ENCODE assay signal across 1 cellular context in the genomic region with DNA sequence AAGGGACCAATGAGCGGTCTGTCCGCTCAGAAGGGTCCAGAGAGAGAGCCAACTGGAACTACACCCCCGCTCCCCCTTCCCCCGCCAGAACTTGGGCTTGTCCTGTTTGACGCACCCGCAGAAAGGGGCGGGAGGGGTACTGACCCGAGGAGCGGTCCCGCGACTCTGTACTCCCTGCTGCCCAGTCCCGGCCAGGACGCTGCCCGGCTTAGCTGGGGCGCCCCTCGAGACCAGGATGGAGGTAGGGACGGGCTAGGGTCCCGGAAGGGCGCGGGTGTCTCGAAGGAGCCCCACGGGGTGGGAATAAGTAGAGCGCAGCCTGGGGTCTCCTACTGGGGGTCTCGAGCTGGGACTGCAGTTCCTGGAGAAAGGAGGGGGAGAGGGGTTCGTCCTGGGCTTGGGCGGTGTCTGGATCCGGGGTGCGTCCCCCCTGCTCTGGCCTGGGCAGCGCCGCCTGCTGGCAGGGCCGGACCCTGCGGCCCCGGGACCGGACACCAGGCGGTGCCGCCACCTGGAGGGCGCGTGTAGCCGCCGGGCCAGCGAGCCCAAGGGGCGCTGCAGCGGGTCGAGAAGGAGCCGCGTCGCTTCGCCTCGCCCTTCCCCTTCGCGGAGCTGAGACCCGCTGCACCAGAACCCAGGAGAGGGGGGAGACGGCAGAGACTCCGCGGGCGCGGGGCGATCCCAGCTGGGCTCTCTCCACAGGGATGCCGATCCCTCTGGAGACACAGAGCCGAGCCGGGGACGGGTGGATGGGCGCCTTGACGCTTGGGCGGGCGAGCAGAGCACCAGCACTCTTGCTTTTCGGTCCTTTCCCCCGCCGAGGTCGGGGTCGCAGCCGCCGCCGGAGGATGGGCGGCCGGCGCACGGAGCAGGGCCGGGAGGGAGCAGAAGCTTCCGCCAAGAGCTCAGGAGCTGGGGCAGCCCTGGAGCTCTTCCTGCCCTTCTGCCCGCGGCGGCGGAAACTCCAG.
TF ChIP-seq lines count a peak whose summit lies in the region.

No MANE protein-coding gene starts in this region.

TF ChIP-seq in HEK293, 187 proteins besides CTCF, POLR2A, EP300 and RAD21 (continued from another document and continues in another):
- TF ChIP-seq, protein P1, sequence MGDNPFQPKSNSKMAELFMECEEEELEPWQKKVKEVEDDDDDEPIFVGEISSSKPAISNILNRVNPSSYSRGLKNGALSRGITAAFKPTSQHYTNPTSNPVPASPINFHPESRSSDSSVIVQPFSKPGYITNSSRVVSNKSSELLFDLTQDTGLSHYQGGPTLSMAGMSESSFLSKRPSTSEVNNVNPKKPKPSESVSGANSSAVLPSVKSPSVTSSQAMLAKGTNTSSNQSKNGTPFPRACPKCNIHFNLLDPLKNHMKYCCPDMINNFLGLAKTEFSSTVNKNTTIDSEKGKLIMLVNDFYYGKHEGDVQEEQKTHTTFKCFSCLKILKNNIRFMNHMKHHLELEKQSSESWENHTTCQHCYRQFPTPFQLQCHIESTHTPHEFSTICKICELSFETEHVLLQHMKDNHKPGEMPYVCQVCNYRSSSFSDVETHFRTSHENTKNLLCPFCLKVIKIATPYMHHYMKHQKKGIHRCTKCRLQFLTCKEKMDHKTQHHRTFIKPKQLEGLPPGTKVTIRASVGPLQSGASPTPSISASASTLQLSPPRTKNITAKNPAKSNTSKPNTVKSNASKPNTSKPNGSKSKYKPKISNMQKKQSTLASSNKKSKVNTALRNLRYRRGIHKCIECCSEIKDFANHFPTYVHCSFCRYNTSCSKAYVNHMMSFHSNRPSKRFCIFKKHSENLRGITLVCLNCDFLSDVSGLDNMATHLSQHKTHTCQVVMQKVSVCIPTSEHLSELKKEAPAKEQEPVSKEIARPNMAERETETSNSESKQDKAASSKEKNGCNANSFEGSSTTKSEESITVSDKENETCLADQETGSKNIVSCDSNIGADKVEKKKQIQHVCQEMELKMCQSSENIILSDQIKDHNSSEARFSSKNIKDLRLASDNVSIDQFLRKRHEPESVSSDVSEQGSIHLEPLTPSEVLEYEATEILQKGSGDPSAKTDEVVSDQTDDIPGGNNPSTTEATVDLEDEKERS (tag by site-specific recombination; IDR thresholded peaks at IDR 0.05) = no peak
- no peak for TF ChIP-seq ZNF664 (tag by site-specific recombination; IDR thresholded peaks at IDR 0.05)
- no peak for TF ChIP-seq ZNF544 (tag by site-specific recombination; IDR thresholded peaks at IDR 0.05)
- TF ChIP-seq ZNF146 (tag by site-specific recombination; IDR thresholded peaks at IDR 0.05) = no peak
- 0 out of 2 replicates have a peak, but pooled peaks have one; percentile 30 for TF ChIP-seq ZNF10 (tag by site-specific recombination; IDR thresholded peaks at IDR 0.05)
- TF ChIP-seq ZNF658 (tag by site-specific recombination; IDR thresholded peaks at IDR 0.05) = 0 out of 2 replicates have a peak, but pooled peaks have one; percentile 39
- TF ChIP-seq, protein P2, sequence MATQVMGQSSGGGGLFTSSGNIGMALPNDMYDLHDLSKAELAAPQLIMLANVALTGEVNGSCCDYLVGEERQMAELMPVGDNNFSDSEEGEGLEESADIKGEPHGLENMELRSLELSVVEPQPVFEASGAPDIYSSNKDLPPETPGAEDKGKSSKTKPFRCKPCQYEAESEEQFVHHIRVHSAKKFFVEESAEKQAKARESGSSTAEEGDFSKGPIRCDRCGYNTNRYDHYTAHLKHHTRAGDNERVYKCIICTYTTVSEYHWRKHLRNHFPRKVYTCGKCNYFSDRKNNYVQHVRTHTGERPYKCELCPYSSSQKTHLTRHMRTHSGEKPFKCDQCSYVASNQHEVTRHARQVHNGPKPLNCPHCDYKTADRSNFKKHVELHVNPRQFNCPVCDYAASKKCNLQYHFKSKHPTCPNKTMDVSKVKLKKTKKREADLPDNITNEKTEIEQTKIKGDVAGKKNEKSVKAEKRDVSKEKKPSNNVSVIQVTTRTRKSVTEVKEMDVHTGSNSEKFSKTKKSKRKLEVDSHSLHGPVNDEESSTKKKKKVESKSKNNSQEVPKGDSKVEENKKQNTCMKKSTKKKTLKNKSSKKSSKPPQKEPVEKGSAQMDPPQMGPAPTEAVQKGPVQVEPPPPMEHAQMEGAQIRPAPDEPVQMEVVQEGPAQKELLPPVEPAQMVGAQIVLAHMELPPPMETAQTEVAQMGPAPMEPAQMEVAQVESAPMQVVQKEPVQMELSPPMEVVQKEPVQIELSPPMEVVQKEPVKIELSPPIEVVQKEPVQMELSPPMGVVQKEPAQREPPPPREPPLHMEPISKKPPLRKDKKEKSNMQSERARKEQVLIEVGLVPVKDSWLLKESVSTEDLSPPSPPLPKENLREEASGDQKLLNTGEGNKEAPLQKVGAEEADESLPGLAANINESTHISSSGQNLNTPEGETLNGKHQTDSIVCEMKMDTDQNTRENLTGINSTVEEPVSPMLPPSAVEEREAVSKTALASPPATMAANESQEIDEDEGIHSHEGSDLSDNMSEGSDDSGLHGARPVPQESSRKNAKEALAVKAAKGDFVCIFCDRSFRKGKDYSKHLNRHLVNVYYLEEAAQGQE (tag by site-specific recombination; IDR thresholded peaks at IDR 0.05) = no peak
- TF ChIP-seq ZNF777 (tag by site-specific recombination; IDR thresholded peaks at IDR 0.05; ENCODE audit: borderline replicate concordance) = no peak
- TF ChIP-seq ZNF366 (tag by site-specific recombination; conservative IDR thresholded peaks at IDR 0.05) = no peak
- TF ChIP-seq ZNF561 (tag by site-specific recombination; IDR thresholded peaks at IDR 0.05; ENCODE audit: borderline replicate concordance) = peak; percentile 85
- TF ChIP-seq, protein P3, sequence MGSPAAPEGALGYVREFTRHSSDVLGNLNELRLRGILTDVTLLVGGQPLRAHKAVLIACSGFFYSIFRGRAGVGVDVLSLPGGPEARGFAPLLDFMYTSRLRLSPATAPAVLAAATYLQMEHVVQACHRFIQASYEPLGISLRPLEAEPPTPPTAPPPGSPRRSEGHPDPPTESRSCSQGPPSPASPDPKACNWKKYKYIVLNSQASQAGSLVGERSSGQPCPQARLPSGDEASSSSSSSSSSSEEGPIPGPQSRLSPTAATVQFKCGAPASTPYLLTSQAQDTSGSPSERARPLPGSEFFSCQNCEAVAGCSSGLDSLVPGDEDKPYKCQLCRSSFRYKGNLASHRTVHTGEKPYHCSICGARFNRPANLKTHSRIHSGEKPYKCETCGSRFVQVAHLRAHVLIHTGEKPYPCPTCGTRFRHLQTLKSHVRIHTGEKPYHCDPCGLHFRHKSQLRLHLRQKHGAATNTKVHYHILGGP (tag by site-specific recombination; IDR thresholded peaks at IDR 0.05) = no peak
- TF ChIP-seq ZNF416 (tag by site-specific recombination; IDR thresholded peaks at IDR 0.05) = no peak
- TF ChIP-seq GLI2 (tag by site-specific recombination; IDR thresholded peaks at IDR 0.05; ENCODE audit: borderline replicate concordance, low read depth) = no peak
- TF ChIP-seq, protein P4, sequence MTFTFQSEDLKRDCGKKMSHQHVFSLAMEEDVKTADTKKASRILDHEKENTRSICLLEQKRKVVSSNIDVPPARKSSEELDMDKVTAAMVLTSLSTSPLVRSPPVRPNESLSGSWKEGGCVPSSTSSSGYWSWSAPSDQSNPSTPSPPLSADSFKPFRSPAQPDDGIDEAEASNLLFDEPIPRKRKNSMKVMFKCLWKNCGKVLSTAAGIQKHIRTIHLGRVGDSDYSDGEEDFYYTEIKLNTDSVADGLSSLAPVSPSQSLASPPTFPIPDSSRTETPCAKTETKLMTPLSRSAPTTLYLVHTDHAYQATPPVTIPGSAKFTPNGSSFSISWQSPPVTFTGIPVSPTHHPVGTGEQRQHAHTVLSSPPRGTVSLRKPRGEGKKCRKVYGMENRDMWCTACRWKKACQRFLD (tag by site-specific recombination; IDR thresholded peaks at IDR 0.05) = no peak
- TF ChIP-seq, protein P5, sequence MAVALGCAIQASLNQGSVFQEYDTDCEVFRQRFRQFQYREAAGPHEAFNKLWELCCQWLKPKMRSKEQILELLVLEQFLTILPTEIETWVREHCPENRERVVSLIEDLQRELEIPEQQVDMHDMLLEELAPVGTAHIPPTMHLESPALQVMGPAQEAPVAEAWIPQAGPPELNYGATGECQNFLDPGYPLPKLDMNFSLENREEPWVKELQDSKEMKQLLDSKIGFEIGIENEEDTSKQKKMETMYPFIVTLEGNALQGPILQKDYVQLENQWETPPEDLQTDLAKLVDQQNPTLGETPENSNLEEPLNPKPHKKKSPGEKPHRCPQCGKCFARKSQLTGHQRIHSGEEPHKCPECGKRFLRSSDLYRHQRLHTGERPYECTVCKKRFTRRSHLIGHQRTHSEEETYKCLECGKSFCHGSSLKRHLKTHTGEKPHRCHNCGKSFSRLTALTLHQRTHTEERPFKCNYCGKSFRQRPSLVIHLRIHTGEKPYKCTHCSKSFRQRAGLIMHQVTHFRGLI (tag by site-specific recombination; IDR thresholded peaks at IDR 0.05) = peak; percentile 42; the same call in 1 of the 2 replicates
- no peak; the same call in 1 of the 2 replicates for TF ChIP-seq REPIN1 (tag by site-specific recombination; IDR thresholded peaks at IDR 0.05; ENCODE audit: low read depth)
- TF ChIP-seq ZNF221 (tag by site-specific recombination; IDR thresholded peaks at IDR 0.05; ENCODE audit: borderline replicate concordance) = peak; percentile 86; the same call in 1 of the 2 replicates
- TF ChIP-seq HOXD13 (CRISPR knock-in tag; IDR thresholded peaks at IDR 0.05; ENCODE audit: borderline replicate concordance) = no peak
- no peak for TF ChIP-seq ZBTB21 (tag by site-specific recombination; IDR thresholded peaks at IDR 0.05)
- TF ChIP-seq ZNF747 (tag by site-specific recombination; IDR thresholded peaks at IDR 0.05) = no peak
- no peak; the same call in 1 of the 2 replicates for TF ChIP-seq ZNF600 (tag by site-specific recombination; IDR thresholded peaks at IDR 0.05)
- TF ChIP-seq, protein P6, sequence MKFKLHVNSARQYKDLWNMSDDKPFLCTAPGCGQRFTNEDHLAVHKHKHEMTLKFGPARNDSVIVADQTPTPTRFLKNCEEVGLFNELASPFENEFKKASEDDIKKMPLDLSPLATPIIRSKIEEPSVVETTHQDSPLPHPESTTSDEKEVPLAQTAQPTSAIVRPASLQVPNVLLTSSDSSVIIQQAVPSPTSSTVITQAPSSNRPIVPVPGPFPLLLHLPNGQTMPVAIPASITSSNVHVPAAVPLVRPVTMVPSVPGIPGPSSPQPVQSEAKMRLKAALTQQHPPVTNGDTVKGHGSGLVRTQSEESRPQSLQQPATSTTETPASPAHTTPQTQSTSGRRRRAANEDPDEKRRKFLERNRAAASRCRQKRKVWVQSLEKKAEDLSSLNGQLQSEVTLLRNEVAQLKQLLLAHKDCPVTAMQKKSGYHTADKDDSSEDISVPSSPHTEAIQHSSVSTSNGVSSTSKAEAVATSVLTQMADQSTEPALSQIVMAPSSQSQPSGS (tag by site-specific recombination; IDR thresholded peaks at IDR 0.05; ENCODE audit: low read depth) = no peak
- TF ChIP-seq SALL2 (tag by site-specific recombination; IDR thresholded peaks at IDR 0.05; ENCODE audit: borderline replicate concordance) = no peak
- peak; percentile 71 for TF ChIP-seq KLF10 (tag by site-specific recombination; IDR thresholded peaks at IDR 0.05)
- 0 out of 2 replicates have a peak, but pooled peaks have one; percentile 18 for TF ChIP-seq ZNF2 (tag by site-specific recombination; IDR thresholded peaks at IDR 0.05)
- TF ChIP-seq ZNF133 (tag by site-specific recombination; IDR thresholded peaks at IDR 0.05) = no peak
- TF ChIP-seq, protein P7, sequence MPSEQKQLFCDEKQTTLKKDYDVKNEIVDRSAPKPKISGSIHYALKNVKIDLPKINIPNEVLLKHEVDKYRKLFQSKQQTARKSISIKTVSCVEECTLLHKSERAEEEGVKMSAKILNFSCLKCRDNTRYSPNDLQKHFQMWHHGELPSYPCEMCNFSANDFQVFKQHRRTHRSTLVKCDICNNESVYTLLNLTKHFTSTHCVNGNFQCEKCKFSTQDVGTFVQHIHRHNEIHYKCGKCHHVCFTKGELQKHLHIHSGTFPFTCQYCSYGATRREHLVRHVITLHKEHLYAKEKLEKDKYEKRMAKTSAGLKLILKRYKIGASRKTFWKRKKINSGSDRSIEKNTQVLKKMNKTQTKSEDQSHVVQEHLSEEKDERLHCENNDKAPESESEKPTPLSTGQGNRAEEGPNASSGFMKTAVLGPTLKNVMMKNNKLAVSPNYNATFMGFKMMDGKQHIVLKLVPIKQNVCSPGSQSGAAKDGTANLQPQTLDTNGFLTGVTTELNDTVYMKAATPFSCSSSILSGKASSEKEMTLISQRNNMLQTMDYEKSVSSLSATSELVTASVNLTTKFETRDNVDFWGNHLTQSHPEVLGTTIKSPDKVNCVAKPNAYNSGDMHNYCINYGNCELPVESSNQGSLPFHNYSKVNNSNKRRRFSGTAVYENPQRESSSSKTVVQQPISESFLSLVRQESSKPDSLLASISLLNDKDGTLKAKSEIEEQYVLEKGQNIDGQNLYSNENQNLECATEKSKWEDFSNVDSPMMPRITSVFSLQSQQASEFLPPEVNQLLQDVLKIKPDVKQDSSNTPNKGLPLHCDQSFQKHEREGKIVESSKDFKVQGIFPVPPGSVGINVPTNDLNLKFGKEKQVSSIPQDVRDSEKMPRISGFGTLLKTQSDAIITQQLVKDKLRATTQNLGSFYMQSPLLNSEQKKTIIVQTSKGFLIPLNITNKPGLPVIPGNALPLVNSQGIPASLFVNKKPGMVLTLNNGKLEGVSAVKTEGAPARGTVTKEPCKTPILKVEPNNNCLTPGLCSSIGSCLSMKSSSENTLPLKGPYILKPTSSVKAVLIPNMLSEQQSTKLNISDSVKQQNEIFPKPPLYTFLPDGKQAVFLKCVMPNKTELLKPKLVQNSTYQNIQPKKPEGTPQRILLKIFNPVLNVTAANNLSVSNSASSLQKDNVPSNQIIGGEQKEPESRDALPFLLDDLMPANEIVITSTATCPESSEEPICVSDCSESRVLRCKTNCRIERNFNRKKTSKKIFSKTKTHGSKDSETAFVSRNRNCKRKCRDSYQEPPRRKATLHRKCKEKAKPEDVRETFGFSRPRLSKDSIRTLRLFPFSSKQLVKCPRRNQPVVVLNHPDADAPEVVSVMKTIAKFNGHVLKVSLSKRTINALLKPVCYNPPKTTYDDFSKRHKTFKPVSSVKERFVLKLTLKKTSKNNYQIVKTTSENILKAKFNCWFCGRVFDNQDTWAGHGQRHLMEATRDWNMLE (tag by site-specific recombination; conservative IDR thresholded peaks at IDR 0.05; ENCODE audit: low read depth) = no peak
- no peak for TF ChIP-seq FEZF1 (tag by site-specific recombination; IDR thresholded peaks at IDR 0.05)
- TF ChIP-seq ZFHX2 (tag by site-specific recombination; conservative IDR thresholded peaks at IDR 0.05) = no peak
- no peak for TF ChIP-seq ZNF426 (tag by site-specific recombination; IDR thresholded peaks at IDR 0.05)
- no peak for TF ChIP-seq SETDB1 (IDR thresholded peaks at IDR 0.05; ENCODE audit: insufficient read length, low read length)
- TF ChIP-seq ZSCAN30 (tag by site-specific recombination; IDR thresholded peaks at IDR 0.05) = peak; percentile 94
- no peak for TF ChIP-seq ZNF169 (tag by site-specific recombination; IDR thresholded peaks at IDR 0.05)
- peak; percentile 46; the same call in 1 of the 2 replicates for TF ChIP-seq ZNF76 (tag by site-specific recombination; IDR thresholded peaks at IDR 0.05; ENCODE audit: borderline replicate concordance, low read depth)
- TF ChIP-seq ZNF341 (tag by site-specific recombination; IDR thresholded peaks at IDR 0.05; ENCODE audit: low read depth) = no peak
- no peak for TF ChIP-seq ZNF791 (tag by site-specific recombination; IDR thresholded peaks at IDR 0.05)
- TF ChIP-seq ZNF701 (tag by site-specific recombination; IDR thresholded peaks at IDR 0.05) = 0 out of 2 replicates have a peak, but pooled peaks have one; percentile 11
- no peak for TF ChIP-seq RBAK (tag by site-specific recombination; IDR thresholded peaks at IDR 0.05)
- TF ChIP-seq GFI1B (tag by site-specific recombination; IDR thresholded peaks at IDR 0.05) = no peak
- peak; percentile 95 for TF ChIP-seq ZBTB8A (tag by site-specific recombination; IDR thresholded peaks at IDR 0.05)
